In genomic region chr1:14539309-14539708, GRCh38 we compare ENCODE assay signal across 16 cellular contexts. TPM values are rescaled to one million over a fixed set of nuclear protein-coding genes. Genes with fewer than 3 reads are reported as not detected.
A peak's percentile ranks its signal among the peaks of the same experiment; 100 is the strongest.
DNase-seq lines count a peak whose midpoint lies in the region; TF ChIP-seq lines count a peak whose summit lies in the region.
"Had no signal": no experiment of that assay in that cellular context is flagged by ENCODE, and none has a peak within 500 bp of the region (broad histone marks: within the 10 kb centered on the region; RNA-seq: fewer than 3 reads in every experiment).

No MANE protein-coding gene starts in this region.

- H3K27ac Mint-ChIP-seq in endodermal cell (no peak overlapping the region), neural progenitor cell (peak overlapping the region; percentile 91)
- H3K27ac Mint-ChIP-seq: B cell; CD4-positive, alpha-beta T cell; CD8-positive, alpha-beta T cell had no signal

- H3K4me1 Mint-ChIP-seq in endodermal cell (no peaks in the 10 kb centered on the region), neural progenitor cell (peaks cover 53% of the 10 kb centered on the region)

- H2AFZ ChIP-seq in neural progenitor cell (replicated peaks): no peak overlapping the region

- TF ChIP-seq CTCF in HEK293 (tag by site-specific recombination; IDR thresholded peaks at IDR 0.05) (no peak), endodermal cell (conservative IDR thresholded peaks at IDR 0.05) (no peak), neural progenitor cell (IDR thresholded peaks at IDR 0.05) (no peak)

- H3K9me3 ChIP-seq in BLaER1 (no peaks in the 10 kb centered on the region), HEK293 (ENCODE audit: control insufficient read depth, insufficient read depth, low read depth, low read length) (no peaks in the 10 kb centered on the region), endodermal cell (ENCODE audit: control insufficient read depth, low read length) (no peaks in the 10 kb centered on the region), neural progenitor cell (ENCODE audit: low read depth) (no peaks in the 10 kb centered on the region)
- H3K9me3 ChIP-seq: A549, Caco-2 had no signal

- 90% methylated on average over 3 of the region's 3 CpGs for WGBS in endodermal cell (ENCODE audit: insufficient coverage in 1 of 2, insufficient read length in 1 of 2), 2 experiments

- DNase-seq in endodermal cell (no peak), neural progenitor cell (ENCODE audit: low spot score) (no peak), GM19238 (ENCODE audit: insufficient read length, low spot score) (no peak), posterior cingulate gyrus (no peak)
- DNase-seq in stimulated activated CD4-positive, alpha-beta T cell treated with anti-CD3 and anti-CD28 coated beads, Interleukin-4, amount 100 ng/mL, for 4 hours: no peak
- DNase-seq: AML-193; Caco-2; Calu3; CD4-positive, alpha-beta T cell; CD8-positive, alpha-beta T cell had no signal

- peak overlapping the region; percentile 82 for H3K4me2 ChIP-seq in BLaER1
- H3K4me2 ChIP-seq in neural progenitor cell: no peak overlapping the region
- H3K4me2 ChIP-seq: A549 had no signal

- no peaks in the 10 kb centered on the region for H3K9me3 Mint-ChIP-seq in endodermal cell
- H3K9me3 Mint-ChIP-seq in neural progenitor cell: peaks cover 4% of the 10 kb centered on the region
- H3K9me3 Mint-ChIP-seq: CD4-positive, alpha-beta T cell; CD8-positive, alpha-beta T cell had no signal

- H3K9ac ChIP-seq in BLaER1: no peak overlapping the region
- H3K9ac ChIP-seq in endodermal cell (ENCODE audit: extremely low read depth, low read length, poor library complexity, severe bottlenecking): no peak overlapping the region
- H3K9ac ChIP-seq in neural progenitor cell: no peak overlapping the region

- H3K36me3 ChIP-seq in BLaER1: no peaks in the 10 kb centered on the region
- H3K36me3 ChIP-seq in HEK293 (ENCODE audit: control insufficient read depth in 2 of 2, insufficient read depth in 1 of 2, low read length in 2 of 2): no peaks in the 10 kb centered on the region
- H3K36me3 ChIP-seq in endodermal cell (ENCODE audit: control insufficient read depth, insufficient read depth, low read length): no peaks in the 10 kb centered on the region
- H3K36me3 ChIP-seq in neural progenitor cell: no peaks in the 10 kb centered on the region

- H3F3A ChIP-seq in neural progenitor cell (ENCODE audit: low read depth): no peaks in the 10 kb centered on the region

- no peaks in the 10 kb centered on the region for H4K20me1 ChIP-seq in BLaER1
- no peaks in the 10 kb centered on the region for H4K20me1 ChIP-seq in neural progenitor cell (ENCODE audit: low read depth)

- intact Hi-C loops in posterior cingulate gyrus (cut with DNase I): no loop called here

- POLR2A ChIA-PET in HEK293 (lab: Yijun Ruan, JAX): no interaction called here

- H3K79me2 ChIP-seq in neural progenitor cell (ENCODE audit: low read depth): no peaks in the 10 kb centered on the region

- H3K4me3 Mint-ChIP-seq in endodermal cell (no peak overlapping the region), neural progenitor cell (no peak overlapping the region)
- H3K4me3 Mint-ChIP-seq: B cell; CD4-positive, alpha-beta T cell; CD8-positive, alpha-beta T cell had no signal

- H3K27me3 ChIP-seq in BLaER1 (no peaks in the 10 kb centered on the region), endodermal cell (ENCODE audit: control insufficient read depth, insufficient read depth, low read length, poor library complexity, severe bottlenecking) (no peaks in the 10 kb centered on the region), neural progenitor cell (no peaks in the 10 kb centered on the region)

- peaks cover 3% of the 10 kb centered on the region for H3K27me3 Mint-ChIP-seq in endodermal cell (ENCODE audit: insufficient read depth)
- no peaks in the 10 kb centered on the region for H3K27me3 Mint-ChIP-seq in neural progenitor cell (ENCODE audit: insufficient read depth, low read depth)

- H3K4me1 ChIP-seq in BLaER1 (peaks cover 31% of the 10 kb centered on the region), HEK293 (ENCODE audit: control insufficient read depth, insufficient read depth, low read length) (no peaks in the 10 kb centered on the region), endodermal cell (ENCODE audit: control insufficient read depth, insufficient read depth, low read length) (no peaks in the 10 kb centered on the region), neural progenitor cell (no peaks in the 10 kb centered on the region)
- H3K4me1 ChIP-seq: A549 had no signal

- no peak overlapping the region for H3K4me3 ChIP-seq in BLaER1
- no peak overlapping the region for H3K4me3 ChIP-seq in HEK293 (ENCODE audit: low read depth, low read length)
- H3K4me3 ChIP-seq in endodermal cell (ENCODE audit: low read length): no peak overlapping the region
- no peak overlapping the region for H3K4me3 ChIP-seq in neural progenitor cell
- H3K4me3 ChIP-seq: A549 had no signal

- H3K36me3 Mint-ChIP-seq in endodermal cell (ENCODE audit: low read depth): no peaks in the 10 kb centered on the region
- H3K36me3 Mint-ChIP-seq in neural progenitor cell: no peaks in the 10 kb centered on the region
- H3K36me3 Mint-ChIP-seq: CD8-positive, alpha-beta T cell had no signal

- CTCF ChIA-PET in HEK293 (lab: Yijun Ruan, JAX): interaction anchor here (0.6 kb wide), 2 partner anchors 34 to 499 kb away, joined by 4 to 7 read pairs; no protein-coding TSS in a partner anchor

- H3K27ac ChIP-seq in BLaER1: no peak overlapping the region
- no peak overlapping the region for H3K27ac ChIP-seq in HEK293 (ENCODE audit: extremely low read depth, low read depth, low read length)
- peak overlapping the region; percentile 92 for H3K27ac ChIP-seq in endodermal cell (ENCODE audit: low read depth, low read length)
- no peak overlapping the region for H3K27ac ChIP-seq in neural progenitor cell
- H3K27ac ChIP-seq: 22Rv1, A549, C4-2B had no signal

TF ChIP-seq in HEK293, 187 proteins besides CTCF, POLR2A, EP300 and RAD21:
- TF ChIP-seq ZNF529 (tag by site-specific recombination; IDR thresholded peaks at IDR 0.05; ENCODE audit: insufficient replicate concordance) (peak; percentile 98), ZNF404 (tag by site-specific recombination; IDR thresholded peaks at IDR 0.05) (no peak)

RNA-seq across cellular contexts. Expression of gene KAZN, which starts 59.2 kb away (rescaled TPM):
- total RNA-seq in endodermal cell (10 to 100 TPM; 12.4 to 13.9 TPM), neural progenitor cell (ENCODE audit: low replicate concordance) (6.1 and 9.1 TPM in 2 replicates)
- polyA plus RNA-seq in endodermal cell (2013, experiment 1 of 2): 13.3 TPM
- polyA plus RNA-seq in endodermal cell (2013, experiment 2 of 2): 12.1 TPM
